ENCODE assay signal across 9 cellular contexts in the genomic region with DNA sequence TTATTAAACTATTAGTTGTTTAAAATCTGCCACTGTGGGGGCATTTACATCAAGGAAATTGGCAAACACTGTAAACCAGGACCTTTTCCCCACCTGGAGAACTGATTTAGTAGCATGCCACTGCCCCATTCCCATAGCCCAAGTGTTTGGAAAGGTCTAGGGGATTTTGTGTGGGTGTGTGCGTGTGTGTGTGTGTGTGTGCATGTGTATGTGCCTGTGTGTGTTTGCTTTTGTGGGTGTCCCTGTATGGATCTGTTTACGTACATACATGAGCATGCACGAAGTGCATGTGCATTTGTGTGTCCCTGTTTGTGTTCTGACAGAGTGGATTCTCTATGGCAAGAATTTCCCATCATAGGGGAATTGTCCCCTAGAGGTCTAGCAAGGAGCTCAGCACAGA.
"Had no signal": no experiment of that assay in that cellular context is flagged by ENCODE, and none has a peak within 500 bp of the region (broad histone marks: within the 10 kb centered on the region; RNA-seq: fewer than 3 reads in every experiment).

No MANE protein-coding gene starts in this region.

- DNase-seq: GM23248, GOT3, HCEC 1CT, HFFc6 had no signal

- H3K9me3 Mint-ChIP-seq: H9, HFFc6 had no signal

- H2AFZ ChIP-seq: GM23248, GM23338 had no signal

- H3K4me3 ChIP-seq: GM23248, GM23338, HAP-1 had no signal

- H3K36me3 ChIP-seq: HAP-1 had no signal

- H3K9me3 ChIP-seq: HAP-1 had no signal

- H3K4me3 Mint-ChIP-seq: GM23338, H9, HFFc6 had no signal

- H3K9ac ChIP-seq: GM23248 had no signal

- H3K4me2 ChIP-seq: GM23338 had no signal

- ATAC-seq: HCT116 had no signal

- H3K27ac Mint-ChIP-seq: GM23338, HFFc6 had no signal

- FAIRE-seq: H54 had no signal

- H3K27ac ChIP-seq: GM23248 had no signal
